ENCODE assay signal across 1 cellular context in genomic region chr15:64938192-64938591, GRCh38.
A peak's percentile ranks its signal among the peaks of the same experiment; 100 is the strongest.
TF ChIP-seq lines count a peak whose summit lies in the region.

No MANE protein-coding gene starts in this region.

TF ChIP-seq in K562, 482 proteins besides CTCF, POLR2A, EP300 and RAD21 (continued from another document):
- TF ChIP-seq U2AF1 (optimal IDR thresholded peaks at IDR 0.05; ENCODE audit: low read depth, low read length) (no peak), SMAD1 (IDR thresholded peaks at IDR 0.05; ENCODE audit: low read depth, low read length, partially characterized antibody) (no peak), ARID1B (IDR thresholded peaks at IDR 0.05) (peak; percentile 71), FOSL1 (tag; conservative IDR thresholded peaks at IDR 0.05) (peak; percentile 60), GTF3C2 (IDR thresholded peaks at IDR 0.05; ENCODE audit: borderline replicate concordance, extremely low read depth, insufficient read length) (no peak), SOX6 (IDR thresholded peaks at IDR 0.05) (peak; percentile 91), CBFA2T2 (conservative IDR thresholded peaks at IDR 0.05) (peak; percentile 23; the same call in 1 of the 2 replicates), DMBX1 (CRISPR knock-in tag; IDR thresholded peaks at IDR 0.05; ENCODE audit: borderline replicate concordance) (peak; percentile 36; the same call in 1 of the 2 replicates), JUND (IDR thresholded peaks at IDR 0.05; ENCODE audit: borderline replicate concordance, low read depth, low read length) (peak; percentile 78), JUND (tag; IDR thresholded peaks at IDR 0.05; ENCODE audit: borderline replicate concordance, low read depth, low read length) (peak; percentile 86; the same call in 2 of the 3 replicates), ETV6 (IDR thresholded peaks at IDR 0.05; ENCODE audit: borderline replicate concordance in 1 of 2, low read depth in 2 of 2, low read length in 1 of 2) (peak in 1 of 2 experiments; percentile 60; a peak in 1 of 4 replicates), ETV6 (CRISPR knock-in tag; IDR thresholded peaks at IDR 0.05; ENCODE audit: borderline replicate concordance) (no peak), CTBP1 (IDR thresholded peaks at IDR 0.05; ENCODE audit: borderline replicate concordance) (peak; percentile 89), ZNF445 (CRISPR knock-in tag; IDR thresholded peaks at IDR 0.05; ENCODE audit: low read depth) (no peak), MEIS2 (IDR thresholded peaks at IDR 0.05; ENCODE audit: partially characterized antibody) (peak; percentile 53), FOXA3 (CRISPR knock-in tag; conservative IDR thresholded peaks at IDR 0.05 in 1 of 2, IDR thresholded peaks at IDR 0.05 in 1 of 2) (peak in 1 of 2 experiments; percentile 42; a peak in 1 of 4 replicates), ZEB2 (IDR thresholded peaks at IDR 0.05) (peak; percentile 92), TAF9B (IDR thresholded peaks at IDR 0.05; ENCODE audit: partially characterized antibody) (no peak), NFE2 (IDR thresholded peaks at IDR 0.05; ENCODE audit: low read depth) (peak; percentile 45; the same call in 1 of the 2 replicates), SMARCB1 (IDR thresholded peaks at IDR 0.05; ENCODE audit: insufficient read length, low read depth) (no peak), SMAD4 (CRISPR knock-in tag; conservative IDR thresholded peaks at IDR 0.05) (0 out of 2 replicates have a peak, but pooled peaks have one; percentile 40), RCOR1 (IDR thresholded peaks at IDR 0.05; ENCODE audit: borderline replicate concordance in 1 of 2, low read depth in 2 of 2, low read length in 2 of 2) (peak in 1 of 2 experiments; percentile 38; a peak in 1 of 4 replicates), JUN (IDR thresholded peaks at IDR 0.05; ENCODE audit: borderline replicate concordance, low read depth, low read length) (peak; percentile 48; the same call in 1 of the 2 replicates), JUN (CRISPR knock-in tag; IDR thresholded peaks at IDR 0.05; ENCODE audit: borderline replicate concordance) (no peak), REST (CRISPR knock-in tag; IDR thresholded peaks at IDR 0.05; ENCODE audit: low read depth) (no peak), SMARCE1 (IDR thresholded peaks at IDR 0.05) (peak; percentile 56; the same call in 1 of the 2 replicates), CBFA2T3 (IDR thresholded peaks at IDR 0.05) (peak; percentile 8; the same call in 1 of the 2 replicates), TEAD1 (CRISPR knock-in tag; IDR thresholded peaks at IDR 0.05) (no peak), CEBPG (CRISPR knock-in tag; IDR thresholded peaks at IDR 0.05) (no peak), CEBPG (tag; conservative IDR thresholded peaks at IDR 0.05 in 1 of 2, IDR thresholded peaks at IDR 0.05 in 1 of 2) (peak in 1 of 2 experiments; percentile 51; a peak in 1 of 4 replicates)
- TF ChIP-seq, protein P1, sequence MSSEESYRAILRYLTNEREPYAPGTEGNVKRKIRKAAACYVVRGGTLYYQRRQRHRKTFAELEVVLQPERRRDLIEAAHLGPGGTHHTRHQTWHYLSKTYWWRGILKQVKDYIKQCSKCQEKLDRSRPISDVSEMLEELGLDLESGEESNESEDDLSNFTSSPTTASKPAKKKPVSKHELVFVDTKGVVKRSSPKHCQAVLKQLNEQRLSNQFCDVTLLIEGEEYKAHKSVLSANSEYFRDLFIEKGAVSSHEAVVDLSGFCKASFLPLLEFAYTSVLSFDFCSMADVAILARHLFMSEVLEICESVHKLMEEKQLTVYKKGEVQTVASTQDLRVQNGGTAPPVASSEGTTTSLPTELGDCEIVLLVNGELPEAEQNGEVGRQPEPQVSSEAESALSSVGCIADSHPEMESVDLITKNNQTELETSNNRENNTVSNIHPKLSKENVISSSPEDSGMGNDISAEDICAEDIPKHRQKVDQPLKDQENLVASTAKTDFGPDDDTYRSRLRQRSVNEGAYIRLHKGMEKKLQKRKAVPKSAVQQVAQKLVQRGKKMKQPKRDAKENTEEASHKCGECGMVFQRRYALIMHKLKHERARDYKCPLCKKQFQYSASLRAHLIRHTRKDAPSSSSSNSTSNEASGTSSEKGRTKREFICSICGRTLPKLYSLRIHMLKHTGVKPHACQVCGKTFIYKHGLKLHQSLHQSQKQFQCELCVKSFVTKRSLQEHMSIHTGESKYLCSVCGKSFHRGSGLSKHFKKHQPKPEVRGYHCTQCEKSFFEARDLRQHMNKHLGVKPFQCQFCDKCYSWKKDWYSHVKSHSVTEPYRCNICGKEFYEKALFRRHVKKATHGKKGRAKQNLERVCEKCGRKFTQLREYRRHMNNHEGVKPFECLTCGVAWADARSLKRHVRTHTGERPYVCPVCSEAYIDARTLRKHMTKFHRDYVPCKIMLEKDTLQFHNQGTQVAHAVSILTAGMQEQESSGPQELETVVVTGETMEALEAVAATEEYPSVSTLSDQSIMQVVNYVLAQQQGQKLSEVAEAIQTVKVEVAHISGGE (CRISPR knock-in tag; IDR thresholded peaks at IDR 0.05) = no peak
- TF ChIP-seq, protein P2, sequence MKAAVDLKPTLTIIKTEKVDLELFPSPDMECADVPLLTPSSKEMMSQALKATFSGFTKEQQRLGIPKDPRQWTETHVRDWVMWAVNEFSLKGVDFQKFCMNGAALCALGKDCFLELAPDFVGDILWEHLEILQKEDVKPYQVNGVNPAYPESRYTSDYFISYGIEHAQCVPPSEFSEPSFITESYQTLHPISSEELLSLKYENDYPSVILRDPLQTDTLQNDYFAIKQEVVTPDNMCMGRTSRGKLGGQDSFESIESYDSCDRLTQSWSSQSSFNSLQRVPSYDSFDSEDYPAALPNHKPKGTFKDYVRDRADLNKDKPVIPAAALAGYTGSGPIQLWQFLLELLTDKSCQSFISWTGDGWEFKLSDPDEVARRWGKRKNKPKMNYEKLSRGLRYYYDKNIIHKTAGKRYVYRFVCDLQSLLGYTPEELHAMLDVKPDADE (conservative IDR thresholded peaks at IDR 0.05; ENCODE audit: control insufficient read depth, low read depth, low read length) = no peak
